Comparison of ENCODE assay signal across 21 cellular contexts in genomic region chr1:150505431-150505830, GRCh38. TPM values are rescaled to one million over a fixed set of nuclear protein-coding genes. Genes with fewer than 3 reads are reported as not detected.
DNase-seq lines count a peak whose midpoint lies in the region; TF ChIP-seq lines count a peak whose summit lies in the region.
"Had no signal": no experiment of that assay in that cellular context is flagged by ENCODE, and none has a peak within 500 bp of the region (broad histone marks: within the 10 kb centered on the region; RNA-seq: fewer than 3 reads in every experiment).

No MANE protein-coding gene starts in this region.

- H3K27me3 Mint-ChIP-seq in CD8-positive, alpha-beta memory T cell: no peaks in the 10 kb centered on the region
- H3K27me3 Mint-ChIP-seq in dendritic cell treated with granulocyte-macrophage colony-stimulating factor and Interleukin-4, amounts not matched to agents 40 ng/mL and 50 ng/mL, for 4 days: no peaks in the 10 kb centered on the region
- H3K27me3 Mint-ChIP-seq in neural crest cell (ENCODE audit: low read depth): no peaks in the 10 kb centered on the region
- H3K27me3 Mint-ChIP-seq in osteocyte (ENCODE audit: unreplicated experiment): no peaks in the 10 kb centered on the region

- 86% methylated on average over 6 of the region's 6 CpGs for whole genome bisulfite sequencing in esophagus muscularis mucosa

- no peak for TF ChIP-seq POLR2A in esophagus muscularis mucosa (IDR thresholded peaks at IDR 0.05; ENCODE audit: low read depth)

- peaks cover under 1 to 4% (median 3%) of the 10 kb centered on the region in 3 donors for H3K4me1 Mint-ChIP-seq in CD8-positive, alpha-beta memory T cell
- peaks cover 31% of the 10 kb centered on the region for H3K4me1 Mint-ChIP-seq in dendritic cell treated with granulocyte-macrophage colony-stimulating factor and Interleukin-4, amounts not matched to agents 40 ng/mL and 50 ng/mL, for 4 days (ENCODE audit: low read depth)
- H3K4me1 Mint-ChIP-seq in neural crest cell (peaks cover 36% of the 10 kb centered on the region), osteocyte (ENCODE audit: unreplicated experiment) (peaks cover 26% of the 10 kb centered on the region)

- TF ChIP-seq EP300 in esophagus muscularis mucosa (IDR thresholded peaks at IDR 0.05): no peak

- no peaks in the 10 kb centered on the region for H3K4me1 ChIP-seq in CD8-positive, alpha-beta memory T cell (ENCODE audit: insufficient read depth, low read length)
- H3K4me1 ChIP-seq in esophagus muscularis mucosa: peaks cover 4 to 25% (median 22%) of the 10 kb centered on the region in 4 donors

- no peaks in the 10 kb centered on the region for H3K9me3 ChIP-seq in CD8-positive, alpha-beta memory T cell (ENCODE audit: low read length)
- H3K9me3 ChIP-seq in esophagus muscularis mucosa: no peaks in the 10 kb centered on the region

- no peak overlapping the region for H3K4me3 Mint-ChIP-seq in CD8-positive, alpha-beta memory T cell
- no peak overlapping the region for H3K4me3 Mint-ChIP-seq in dendritic cell treated with granulocyte-macrophage colony-stimulating factor and Interleukin-4, amounts not matched to agents 40 ng/mL and 50 ng/mL, for 4 days
- no peak overlapping the region for H3K4me3 Mint-ChIP-seq in neural crest cell
- no peak overlapping the region for H3K4me3 Mint-ChIP-seq in osteocyte (ENCODE audit: unreplicated experiment)

- no peak for TF ChIP-seq CTCF in neural crest cell (conservative IDR thresholded peaks at IDR 0.05)
- no peak for TF ChIP-seq CTCF in osteocyte (IDR thresholded peaks at IDR 0.05)
- TF ChIP-seq CTCF in esophagus muscularis mucosa (IDR thresholded peaks at IDR 0.05): no peak

- POLR2A ChIA-PET in CD8-positive, alpha-beta memory T cell (lab: Charles Lee): no interaction called here

- no peak overlapping the region for H3K4me3 ChIP-seq in CD8-positive, alpha-beta memory T cell (ENCODE audit: low read length)
- no peak overlapping the region for H3K4me3 ChIP-seq in esophagus muscularis mucosa

- peak overlapping the region in 2 of 8 donors; percentile 9 to 22 for H3K27ac Mint-ChIP-seq in CD8-positive, alpha-beta memory T cell
- H3K27ac Mint-ChIP-seq in dendritic cell treated with granulocyte-macrophage colony-stimulating factor and Interleukin-4, amounts not matched to agents 40 ng/mL and 50 ng/mL, for 4 days: peak overlapping the region; percentile 6
- H3K27ac Mint-ChIP-seq in neural crest cell (ENCODE audit: unreplicated experiment): peak overlapping the region; percentile 78
- no peak overlapping the region for H3K27ac Mint-ChIP-seq in osteocyte (ENCODE audit: unreplicated experiment)

- H3K9me3 Mint-ChIP-seq in CD8-positive, alpha-beta memory T cell: no peaks in the 10 kb centered on the region
- no peaks in the 10 kb centered on the region for H3K9me3 Mint-ChIP-seq in dendritic cell treated with granulocyte-macrophage colony-stimulating factor and Interleukin-4, amounts not matched to agents 40 ng/mL and 50 ng/mL, for 4 days
- no peaks in the 10 kb centered on the region for H3K9me3 Mint-ChIP-seq in neural crest cell
- H3K9me3 Mint-ChIP-seq in osteocyte (ENCODE audit: unreplicated experiment): no peaks in the 10 kb centered on the region

- intact Hi-C loops in dendritic cell treated with granulocyte-macrophage colony-stimulating factor and Interleukin-4, amounts not matched to agents 40 ng/mL and 50 ng/mL, for 4 days (cut with micrococcal nuclease): no loop called here
- intact Hi-C loops in esophagus muscularis mucosa (cut with DNase I): no loop called here

- no peaks in the 10 kb centered on the region for H3K27me3 ChIP-seq in CD8-positive, alpha-beta memory T cell (ENCODE audit: insufficient read depth, low read length, poor library complexity, severe bottlenecking)
- H3K27me3 ChIP-seq in esophagus muscularis mucosa: no peaks in the 10 kb centered on the region

- DNase-seq in NCI-H146 (lab: John Stamatoyannopoulos, UW): peak; percentile 42
- DNase-seq in NCI-H146 treated with DMSO at 0.1 percent for 48 hours (lab: John Stamatoyannopoulos, UW; ENCODE audit: unreplicated experiment): no peak
- no peak for DNase-seq in CD8-positive, alpha-beta memory T cell
- DNase-seq in neural crest cell (ENCODE audit: low read depth, low spot score): no peak
- DNase-seq in osteocyte (ENCODE audit: extremely low spot score, unreplicated experiment): no peak
- DNase-seq in putamen (ENCODE audit: low spot score): no peak
- no peak for DNase-seq in esophagus muscularis mucosa (ENCODE audit: extremely low spot score)
- DNase-seq: AML-193, COR-L47, DMS 273 treated with DMSO at 0.1 percent for 48 hours, H7, KG1, NCI-H1105 treated with DMSO at 0.1 percent for 48 hours, NCI-H187 treated with DMSO at 0.1 percent for 48 hours, NCI-H2227 treated with DMSO at 0.1 percent for 48 hours, NCI-H510A treated with DMSO at 0.1 percent for 48 hours, NCI-H82, RPMI8226 had no signal

- H3K27ac ChIP-seq in CD8-positive, alpha-beta memory T cell (ENCODE audit: low read depth, low read length): peak overlapping the region; percentile 38
- H3K27ac ChIP-seq in esophagus muscularis mucosa (replicated peaks in 1 of 4): no peak overlapping the region
- H3K27ac ChIP-seq: 22Rv1, C4-2B had no signal

- peaks cover 11% of the 10 kb centered on the region for H3K36me3 ChIP-seq in CD8-positive, alpha-beta memory T cell (ENCODE audit: insufficient read depth, low read length)
- H3K36me3 ChIP-seq in esophagus muscularis mucosa: peaks cover 17 to 64% (median 51%) of the 10 kb centered on the region in 4 donors

- CTCF ChIA-PET in CD8-positive, alpha-beta memory T cell (lab: Charles Lee): no interaction called here

- H3K36me3 Mint-ChIP-seq in CD8-positive, alpha-beta memory T cell: peaks cover 7 to 57% (median 18%) of the 10 kb centered on the region in 3 donors
- peaks cover 72% of the 10 kb centered on the region for H3K36me3 Mint-ChIP-seq in dendritic cell treated with granulocyte-macrophage colony-stimulating factor and Interleukin-4, amounts not matched to agents 40 ng/mL and 50 ng/mL, for 4 days (ENCODE audit: low read depth)
- peaks cover 19% of the 10 kb centered on the region for H3K36me3 Mint-ChIP-seq in neural crest cell (ENCODE audit: low read depth)
- H3K36me3 Mint-ChIP-seq in osteocyte (ENCODE audit: unreplicated experiment): peaks cover 43% of the 10 kb centered on the region

RNA-seq across cellular contexts. Expression of gene ECM1, which starts 2.5 kb away (rescaled TPM):
- 1 to 10 TPM; 1.3 to 1.5 TPM for total RNA-seq in CD8-positive, alpha-beta memory T cell
- polyA plus RNA-seq in CD8-positive, alpha-beta memory T cell: 0.09 TPM
- total RNA-seq in neural crest cell: 5.3 and 5.5 TPM in 2 replicates
- total RNA-seq in osteocyte: 17.4 and 19.8 TPM in 2 replicates
- 10 to 100 TPM; 17.4 to 32.9 (median 18.6) TPM for total RNA-seq in esophagus muscularis mucosa

RNA-seq across cellular contexts. Expression of gene FALEC, which starts 10.1 kb away (rescaled TPM):
- not detected for total RNA-seq in CD8-positive, alpha-beta memory T cell
- polyA plus RNA-seq in CD8-positive, alpha-beta memory T cell: not detected
- 1.2 and 1.3 TPM in 2 replicates for total RNA-seq in neural crest cell
- total RNA-seq in osteocyte: not detected in 2 replicates
- total RNA-seq in esophagus muscularis mucosa: not detected

RNA-seq across cellular contexts. Expression of gene TARS2, which starts 18.2 kb away (rescaled TPM):
- total RNA-seq in CD8-positive, alpha-beta memory T cell: 10 to 100 TPM; 49.7 to 51.2 TPM
- 29.0 TPM for polyA plus RNA-seq in CD8-positive, alpha-beta memory T cell
- 30.0 and 31.1 TPM in 2 replicates for total RNA-seq in neural crest cell
- 18.8 and 23.2 TPM in 2 replicates for total RNA-seq in osteocyte
- 10 to 100 TPM in 3 of 4 donors, 1 to 10 TPM in 1; 5.8 to 19.4 (median 12.8) TPM for total RNA-seq in esophagus muscularis mucosa

RNA-seq across cellular contexts. Expression of gene ADAMTSL4, which starts 43.8 kb away (rescaled TPM):
- total RNA-seq in CD8-positive, alpha-beta memory T cell: under 1 TPM; 0.22 to 0.31 TPM
- not detected for polyA plus RNA-seq in CD8-positive, alpha-beta memory T cell
- total RNA-seq in neural crest cell (0.32 and 0.44 TPM in 2 replicates), osteocyte (2.3 and 2.6 TPM in 2 replicates), esophagus muscularis mucosa (10 to 100 TPM; 33.6 to 86.1 (median 48.2) TPM)
